ENCODE assay signal across 9 cellular contexts in the genomic region with DNA sequence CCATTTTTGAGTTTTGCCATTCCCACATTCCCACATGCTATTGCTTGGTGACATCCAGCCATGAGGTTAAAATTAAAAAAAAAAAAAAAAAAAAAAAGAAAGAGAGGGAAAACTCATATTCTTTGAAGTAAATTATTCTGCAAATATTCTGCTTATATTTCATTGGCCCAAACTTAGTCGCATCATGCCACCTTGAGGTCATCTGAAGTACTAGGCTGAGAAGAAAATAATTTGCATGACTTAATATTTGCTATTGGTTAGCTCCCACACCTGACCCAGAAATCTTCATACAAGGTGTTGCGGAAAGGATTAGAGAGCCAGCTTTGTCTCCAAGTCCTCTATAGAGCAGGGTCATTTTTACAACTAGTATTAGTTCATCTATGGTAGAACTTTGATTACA.
DNase-seq lines count a peak whose midpoint lies in the region; TF ChIP-seq lines count a peak whose summit lies in the region.
"Had no signal": no experiment of that assay in that cellular context is flagged by ENCODE, and none has a peak within 500 bp of the region (broad histone marks: within the 10 kb centered on the region; RNA-seq: fewer than 3 reads in every experiment).

No MANE protein-coding gene starts in this region.

- H2AFZ ChIP-seq in SU-DHL-6 (ENCODE audit: low read depth, low read length, severe bottlenecking): no peak overlapping the region
- H2AFZ ChIP-seq in neural progenitor cell (replicated peaks): no peak overlapping the region

- no peak overlapping the region for H3K4me3 ChIP-seq in Jurkat, Clone E6-1 (ENCODE audit: low read length)
- H3K4me3 ChIP-seq in SU-DHL-6 (ENCODE audit: insufficient read depth, low read length, poor library complexity, severe bottlenecking) (no peak overlapping the region), neural progenitor cell (no peak overlapping the region)

- H4K20me1 ChIP-seq in SU-DHL-6 (ENCODE audit: low read depth, low read length) (no peaks in the 10 kb centered on the region), neural progenitor cell (ENCODE audit: low read depth) (no peaks in the 10 kb centered on the region)

- no peak overlapping the region for H3K9ac ChIP-seq in SU-DHL-6 (ENCODE audit: low read length)
- no peak overlapping the region for H3K9ac ChIP-seq in neural progenitor cell

- H3K4me2 ChIP-seq in SU-DHL-6 (ENCODE audit: low read depth, low read length, poor library complexity, severe bottlenecking) (no peak overlapping the region), neural progenitor cell (no peak overlapping the region)

- H3K9me3 Mint-ChIP-seq in neural progenitor cell: no peaks in the 10 kb centered on the region

- no peaks in the 10 kb centered on the region for H3K27me3 Mint-ChIP-seq in neural progenitor cell (ENCODE audit: insufficient read depth, low read depth)
- H3K27me3 Mint-ChIP-seq: B cell had no signal

- no peaks in the 10 kb centered on the region for H3K36me3 Mint-ChIP-seq in neural progenitor cell

- H3K79me2 ChIP-seq in SU-DHL-6 (ENCODE audit: insufficient read depth, low read length) (no peaks in the 10 kb centered on the region), neural progenitor cell (ENCODE audit: low read depth) (no peaks in the 10 kb centered on the region)

- H3K4me1 Mint-ChIP-seq in neural progenitor cell: no peaks in the 10 kb centered on the region
- H3K4me1 Mint-ChIP-seq: B cell had no signal

- TF ChIP-seq CTCF in SU-DHL-6 (IDR thresholded peaks at IDR 0.05; ENCODE audit: insufficient read depth, low read length, poor library complexity, severe bottlenecking) (peak; percentile 39), neural progenitor cell (IDR thresholded peaks at IDR 0.05) (peak; percentile 54)

- no peak overlapping the region for H3K27ac Mint-ChIP-seq in neural progenitor cell
- H3K27ac Mint-ChIP-seq: B cell had no signal

- H3K4me3 Mint-ChIP-seq in neural progenitor cell: no peak overlapping the region
- H3K4me3 Mint-ChIP-seq: B cell had no signal

- H3K9me3 ChIP-seq in SU-DHL-6 (ENCODE audit: insufficient read depth, low read length) (no peaks in the 10 kb centered on the region), neural progenitor cell (ENCODE audit: low read depth) (no peaks in the 10 kb centered on the region)

- H3K36me3 ChIP-seq in SU-DHL-6 (ENCODE audit: low read length): no peaks in the 10 kb centered on the region
- H3K36me3 ChIP-seq in neural progenitor cell: no peaks in the 10 kb centered on the region

- peaks cover 13% of the 10 kb centered on the region for H3K4me1 ChIP-seq in neural progenitor cell

- no peaks in the 10 kb centered on the region for H3K9me2 ChIP-seq in SU-DHL-6 (replicated peaks; ENCODE audit: insufficient read depth, low read length)

- H3K27ac ChIP-seq in SU-DHL-6 (ENCODE audit: low read depth, low read length): no peak overlapping the region
- no peak overlapping the region for H3K27ac ChIP-seq in neural progenitor cell

- no peaks in the 10 kb centered on the region for H3F3A ChIP-seq in SU-DHL-6 (ENCODE audit: insufficient read depth)
- H3F3A ChIP-seq in neural progenitor cell (ENCODE audit: low read depth): no peaks in the 10 kb centered on the region

- DNase-seq in NCI-H82 (lab: John Stamatoyannopoulos, UW) (peak; percentile 35), NCI-H82 treated with DMSO at 0.1 percent for 48 hours (lab: John Stamatoyannopoulos, UW; ENCODE audit: unreplicated experiment) (no peak), neural progenitor cell (ENCODE audit: low spot score) (peak; percentile 9), GM19238 (ENCODE audit: insufficient read length, low spot score) (no peak)
- peak; percentile 32 for DNase-seq in Jurkat, Clone E6-1 (ENCODE audit: low read depth, low spot score)
- DNase-seq in activated T-cell treated with anti-CD3 and anti-CD28 coated beads, Interleukin-2, amount 50 U/mL, for 48 hours: no peak
- DNase-seq in stimulated activated CD4-positive, alpha-beta T cell treated with anti-CD3 and anti-CD28 coated beads, Interleukin-4, amount 100 ng/mL, for 4 hours: no peak

- H3K27me3 ChIP-seq in SU-DHL-6 (ENCODE audit: low read length) (no peaks in the 10 kb centered on the region), neural progenitor cell (no peaks in the 10 kb centered on the region)

Comparison
In these comparisons a context has a peak if more than half of its experiments do, and no peak if none do; other contexts are left out.
1. DNase-seq: peak in NCI-H82 (single experiment), Jurkat, Clone E6-1 (single experiment) and neural progenitor cell (single experiment); none in NCI-H82 treated with DMSO at 0.1 percent for 48 hours (single experiment), activated T-cell treated with anti-CD3 and anti-CD28 coated beads, Interleukin-2, amount 50 U/mL, for 48 hours (0 of 2), GM19238 (single experiment) and stimulated activated CD4-positive, alpha-beta T cell treated with anti-CD3 and anti-CD28 coated beads, Interleukin-4, amount 100 ng/mL, for 4 hours (0 of 2).